In genomic region chr2:203763425-203764272, GRCh38 we compare ENCODE assay signal across 13 cellular contexts. TPM values are rescaled to one million over a fixed set of nuclear protein-coding genes. Genes with fewer than 3 reads are reported as not detected.
DNase-seq lines count a peak whose midpoint lies in the region; ATAC-seq lines count a peak whose summit lies in the region.
"Had no signal": no experiment of that assay in that cellular context is flagged by ENCODE, and none has a peak within 500 bp of the region (broad histone marks: within the 10 kb centered on the region; RNA-seq: fewer than 3 reads in every experiment).

No MANE protein-coding gene starts in this region.

- peaks cover 66% of the 10 kb centered on the region for H3K4me1 Mint-ChIP-seq in activated T-helper 1 cell treated with anti-CD3 and anti-CD28 coated beads, Interleukin-12 subunit alpha, Interleukin-12 subunit beta, Interleukin-2, Interleukin-4 antibody, amounts not matched to agents 30 ng/mL and 10 ng/mL and 1 ng/mL, durations not matched to agents 14 hours and 24 hours and 36 hours (ENCODE audit: low read depth)

- H3K4me3 Mint-ChIP-seq in activated T-helper 1 cell treated with anti-CD3 and anti-CD28 coated beads, Interleukin-12 subunit alpha, Interleukin-12 subunit beta, Interleukin-2, Interleukin-4 antibody, amounts not matched to agents 30 ng/mL and 10 ng/mL and 1 ng/mL, durations not matched to agents 14 hours and 24 hours and 36 hours = peak overlapping the region; percentile 2

- peak; percentile 20 for DNase-seq in activated T-helper 1 cell treated with anti-CD3 and anti-CD28 coated beads, Interleukin-12 subunit alpha, Interleukin-12 subunit beta, Interleukin-2, Interleukin-4 antibody, amounts not matched to agents 30 ng/mL and 10 ng/mL and 1 ng/mL, durations not matched to agents 14 hours and 24 hours and 36 hours (ENCODE audit: low spot score)
- DNase-seq in stimulated activated CD4-positive, alpha-beta T cell treated with anti-CD3 and anti-CD28 coated beads, Interleukin-2, amount 100 ng/mL, for 24 hours = peak; percentile 29 to 72
- DNase-seq in glomerular visceral epithelial cell (ENCODE audit: extremely low spot score) (no peak), RKO (ENCODE audit: low spot score) (no peak)
- DNase-seq: COR-L47, GOT3, NCI-H1048, NCI-H446, T-helper 9 cell had no signal

- peak overlapping the region; percentile 95 for H3K27ac Mint-ChIP-seq in activated T-helper 1 cell treated with anti-CD3 and anti-CD28 coated beads, Interleukin-12 subunit alpha, Interleukin-12 subunit beta, Interleukin-2, Interleukin-4 antibody, amounts not matched to agents 30 ng/mL and 10 ng/mL and 1 ng/mL, durations not matched to agents 14 hours and 24 hours and 36 hours

- intact Hi-C loops in activated T-helper 1 cell treated with anti-CD3 and anti-CD28 coated beads, Interleukin-12 subunit alpha, Interleukin-12 subunit beta, Interleukin-2, Interleukin-4 antibody, amounts not matched to agents 30 ng/mL and 10 ng/mL and 1 ng/mL, durations not matched to agents 14 hours and 24 hours and 36 hours (cut with micrococcal nuclease) = loop anchor here (1.0 kb wide), 17 partner anchors 15 to 256 kb away; partner anchors contain the start of gene CTLA4

- H3K9me3 Mint-ChIP-seq in activated T-helper 1 cell treated with anti-CD3 and anti-CD28 coated beads, Interleukin-12 subunit alpha, Interleukin-12 subunit beta, Interleukin-2, Interleukin-4 antibody, amounts not matched to agents 30 ng/mL and 10 ng/mL and 1 ng/mL, durations not matched to agents 14 hours and 24 hours and 36 hours = peaks cover 31% of the 10 kb centered on the region

- ATAC-seq in GM18502 (IDR thresholded peaks at IDR 0.05; ENCODE audit: poor library complexity, unreplicated experiment) (peak; percentile 71), HG03025 (IDR thresholded peaks at IDR 0.05; ENCODE audit: low FRiP score, unreplicated experiment) (peak; percentile 92), HG03280 (IDR thresholded peaks at IDR 0.05; ENCODE audit: unreplicated experiment) (no peak)
- ATAC-seq: Panc1 had no signal

- H3K36me3 Mint-ChIP-seq in activated T-helper 1 cell treated with anti-CD3 and anti-CD28 coated beads, Interleukin-12 subunit alpha, Interleukin-12 subunit beta, Interleukin-2, Interleukin-4 antibody, amounts not matched to agents 30 ng/mL and 10 ng/mL and 1 ng/mL, durations not matched to agents 14 hours and 24 hours and 36 hours (ENCODE audit: low read depth) = peaks cover 66% of the 10 kb centered on the region

- no peaks in the 10 kb centered on the region for H3K27me3 Mint-ChIP-seq in activated T-helper 1 cell treated with anti-CD3 and anti-CD28 coated beads, Interleukin-12 subunit alpha, Interleukin-12 subunit beta, Interleukin-2, Interleukin-4 antibody, amounts not matched to agents 30 ng/mL and 10 ng/mL and 1 ng/mL, durations not matched to agents 14 hours and 24 hours and 36 hours (ENCODE audit: insufficient read depth)

RNA-seq across cellular contexts. Expression of gene CD28, which starts 57.2 kb away (rescaled TPM):
- 132 and 133 TPM in 2 replicates for total RNA-seq in activated T-helper 1 cell treated with anti-CD3 and anti-CD28 coated beads, Interleukin-12 subunit alpha, Interleukin-12 subunit beta, Interleukin-2, Interleukin-4 antibody, amounts not matched to agents 30 ng/mL and 10 ng/mL and 1 ng/mL, durations not matched to agents 14 hours and 24 hours and 36 hours

Comparison
In these comparisons a context has a peak if more than half of its experiments do, and no peak if none do; other contexts are left out.
1. DNase-seq: peak in activated T-helper 1 cell treated with anti-CD3 and anti-CD28 coated beads, Interleukin-12 subunit alpha, Interleukin-12 subunit beta, Interleukin-2, Interleukin-4 antibody, amounts not matched to agents 30 ng/mL and 10 ng/mL and 1 ng/mL, durations not matched to agents 14 hours and 24 hours and 36 hours (single experiment) and stimulated activated CD4-positive, alpha-beta T cell treated with anti-CD3 and anti-CD28 coated beads, Interleukin-2, amount 100 ng/mL, for 24 hours (2 of 2); none in glomerular visceral epithelial cell (single experiment) and RKO (single experiment).